Comparison of ENCODE assay signal across 23 cellular contexts in the genomic region with DNA sequence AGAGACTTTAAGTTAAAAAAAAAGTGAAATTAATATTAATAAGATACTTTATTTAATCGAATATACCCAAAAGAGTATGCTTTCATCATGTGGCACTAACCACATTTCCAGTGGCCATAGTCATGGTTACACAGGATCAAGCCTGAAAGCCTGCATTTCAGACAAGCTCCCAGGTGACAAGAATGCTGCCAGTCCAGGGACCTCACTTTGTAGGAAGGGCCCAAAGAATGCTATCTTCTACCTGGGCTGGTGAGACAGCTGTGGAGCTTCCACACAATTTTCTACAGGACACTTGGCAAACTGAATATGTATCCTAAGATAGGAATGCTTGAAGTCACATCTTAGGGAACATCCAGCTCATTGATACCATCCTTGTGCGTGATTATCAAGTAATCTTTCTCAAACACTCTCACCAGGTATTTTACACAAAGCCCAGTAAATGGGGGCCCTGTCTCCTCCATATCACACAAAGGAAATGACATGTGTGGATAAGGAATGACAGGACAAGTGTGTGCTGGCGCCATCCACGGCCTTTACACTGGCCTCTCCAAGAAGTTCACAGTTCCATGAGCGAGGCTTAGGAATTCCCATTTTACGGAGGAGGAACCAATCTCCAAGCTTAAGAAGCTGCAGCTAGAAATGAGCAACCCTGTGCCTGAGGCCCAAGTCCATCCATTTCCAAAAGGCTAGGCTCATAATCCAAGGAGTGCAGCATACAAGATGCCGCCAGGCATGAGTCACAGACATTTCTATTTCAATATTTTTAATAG.
A peak's percentile ranks its signal among the peaks of the same experiment; 100 is the strongest.
DNase-seq lines count a peak whose midpoint lies in the region; ATAC-seq, FAIRE-seq and TF ChIP-seq lines count a peak whose summit lies in the region.
"Had no signal": no experiment of that assay in that cellular context is flagged by ENCODE, and none has a peak within 500 bp of the region (broad histone marks: within the 10 kb centered on the region; RNA-seq: fewer than 3 reads in every experiment).

No MANE protein-coding gene starts in this region.

- H3K27me3 ChIP-seq in K562 (ENCODE audit: control insufficient read depth in 2 of 2, insufficient read depth in 2 of 2, low read length in 2 of 2) = no peaks in the 10 kb centered on the region
- no peaks in the 10 kb centered on the region for H3K27me3 ChIP-seq in vagina

- H3K9me1 ChIP-seq in K562 (ENCODE audit: control insufficient read depth, insufficient read depth, low read length) = no peaks in the 10 kb centered on the region

- no peak for TF ChIP-seq POLR2A in K562 (conservative IDR thresholded peaks at IDR 0.05)
- no peak for TF ChIP-seq POLR2A in vagina (IDR thresholded peaks at IDR 0.05)

- H3K4me1 ChIP-seq in K562 (replicated peaks in 1 of 2; ENCODE audit: control insufficient read depth in 2 of 2, insufficient read depth in 2 of 2, low read length in 2 of 2) (peaks cover 14 to 15% of the 10 kb centered on the region in 2 experiments), vagina (peaks cover 21% of the 10 kb centered on the region)
- H3K4me1 ChIP-seq: HAP-1 had no signal

- H2AFZ ChIP-seq in K562 (ENCODE audit: low read depth, low read length) = peak overlapping the region; percentile 45; the same call in 1 of the 2 replicates

- H3K36me3 Mint-ChIP-seq in activated CD4-positive, alpha-beta T cell treated with anti-CD3 and anti-CD28 coated beads, Interleukin-2, amount 10 ng/mL, durations not matched to agents 24 days and 14 days (ENCODE audit: low read depth) = peaks cover 52% of the 10 kb centered on the region
- H3K36me3 Mint-ChIP-seq in stimulated activated naive CD8-positive, alpha-beta T cell treated with anti-CD3 and anti-CD28 coated beads, Interleukin-15, Interleukin-2, amounts not matched to agents 100 ng/mL and 50 ng/mL, for 24 hours (ENCODE audit: low read depth) = peaks cover 20% of the 10 kb centered on the region

- H3K27ac Mint-ChIP-seq in activated CD4-positive, alpha-beta T cell treated with anti-CD3 and anti-CD28 coated beads, Interleukin-2, amount 10 ng/mL, durations not matched to agents 24 days and 14 days = peak overlapping the region; percentile 77
- peak overlapping the region; percentile 61 for H3K27ac Mint-ChIP-seq in stimulated activated naive CD8-positive, alpha-beta T cell treated with anti-CD3 and anti-CD28 coated beads, Interleukin-15, Interleukin-2, amounts not matched to agents 100 ng/mL and 50 ng/mL, for 24 hours
- H3K27ac Mint-ChIP-seq: CD4-positive, alpha-beta memory T cell had no signal

- TF ChIP-seq EP300 in K562 (IDR thresholded peaks at IDR 0.05; ENCODE audit: low read length) = no peak

- no peak for TF ChIP-seq CTCF in K562 (IDR thresholded peaks at IDR 0.05 in 2 of 3, conservative IDR thresholded peaks at IDR 0.05 in 1 of 3; ENCODE audit: insufficient read depth in 2 of 3, low read depth in 1 of 3, low read length in 3 of 3)
- TF ChIP-seq CTCF in vagina (IDR thresholded peaks at IDR 0.05) = no peak

- no peak for DNase-seq in activated CD4-positive, alpha-beta T cell treated with anti-CD3 and anti-CD28 coated beads, Interleukin-2, amount 10 ng/mL, durations not matched to agents 24 days and 14 days
- no peak for DNase-seq in activated CD4-positive, alpha-beta T cell treated with anti-CD3 and anti-CD28 coated beads, Interleukin-2, amount 50 U/mL, for 4 hours
- DNase-seq in stimulated activated naive CD8-positive, alpha-beta T cell treated with anti-CD3 and anti-CD28 coated beads, Interleukin-15, Interleukin-2, amounts not matched to agents 100 U/mL and 50 U/mL, for 24 hours = no peak
- DNase-seq in K562 (ENCODE audit: extremely low read depth in 1 of 4, low spot score in 3 of 4) = no peak
- peak; percentile 43 to 79 for DNase-seq in vagina (ENCODE audit: extremely low spot score in 2 of 2)
- DNase-seq: Calu3; CD4-positive, alpha-beta memory T cell; EL; Kasumi-1; NCI-H1092 treated with DMSO at 0.1 percent for 48 hours; NCI-H146; NCI-H2081; NCI-H2171 treated with DMSO at 0.1 percent for 48 hours; NCI-H446 treated with DMSO at 0.1 percent for 48 hours; NCI-H69 had no signal

- CTCF ChIA-PET in K562 (lab: Yijun Ruan, JAX; ENCODE audit: low intra/inter-chr PET ratio) = no interaction called here

- H3K36me3 ChIP-seq in K562 (ENCODE audit: control insufficient read depth, insufficient read depth, low read length) = no peaks in the 10 kb centered on the region
- H3K36me3 ChIP-seq in vagina = no peaks in the 10 kb centered on the region
- H3K36me3 ChIP-seq: HAP-1 had no signal

- no peak for ATAC-seq in stimulated activated naive CD8-positive, alpha-beta T cell treated with anti-CD3 and anti-CD28 coated beads, Interleukin-15, Interleukin-2, amounts not matched to agents 100 U/mL and 50 U/mL, for 24 hours
- ATAC-seq in K562 (no peak), GM18861 (IDR thresholded peaks at IDR 0.05; ENCODE audit: unreplicated experiment) (no peak), HG03095 (IDR thresholded peaks at IDR 0.05; ENCODE audit: unreplicated experiment) (no peak)
- ATAC-seq: GM12878, Panc1 had no signal

- H3K27ac ChIP-seq in K562 (ENCODE audit: extremely low read depth, low read depth, low read length) (no peak overlapping the region), vagina (no peak overlapping the region)

- no TSS peak for BruUV-seq in K562 (replicated peaks; lab: Mats Ljungman, UMichigan)

- H3K4me3 Mint-ChIP-seq in activated CD4-positive, alpha-beta T cell treated with anti-CD3 and anti-CD28 coated beads, Interleukin-2, amount 10 ng/mL, durations not matched to agents 24 days and 14 days = no peak overlapping the region
- no peak overlapping the region for H3K4me3 Mint-ChIP-seq in stimulated activated naive CD8-positive, alpha-beta T cell treated with anti-CD3 and anti-CD28 coated beads, Interleukin-15, Interleukin-2, amounts not matched to agents 100 ng/mL and 50 ng/mL, for 24 hours
- H3K4me3 Mint-ChIP-seq: CD4-positive, alpha-beta memory T cell had no signal

- in situ Hi-C loops in K562 (cut with MboI) = no loop called here

- POLR2A ChIA-PET in K562 (lab: Yijun Ruan, JAX) = interaction anchor here (0.8 to 0.9 kb wide), 2 partner anchors 12 to 34 kb away, joined by 3 to 4 read pairs; no protein-coding TSS in a partner anchor

- intact Hi-C loops in activated CD4-positive, alpha-beta T cell treated with anti-CD3 and anti-CD28 coated beads, Interleukin-2, amount 10 ng/mL, durations not matched to agents 24 days and 14 days (cut with micrococcal nuclease) = no loop called here
- intact Hi-C loops in K562 (cut with micrococcal nuclease) = no loop called here
- intact Hi-C loops in vagina (cut with DNase I) = no loop called here

- FAIRE-seq in K562 (lab: Jason Lieb, UNC) = no peak
- FAIRE-seq: A204.1, GM12878, GM19239 had no signal

- H4K20me1 ChIP-seq in K562 (replicated peaks; ENCODE audit: control insufficient read depth, insufficient read depth, low read length) = no peaks in the 10 kb centered on the region

- WGBS in K562 (ENCODE audit: insufficient coverage, low coverage, missing lambda C conversion rate) = 35% methylated on average over 7 of the region's 7 CpGs

- H3K9ac ChIP-seq in K562 (ENCODE audit: insufficient read depth in 1 of 2, low read depth in 2 of 2, low read length in 2 of 2) = no peak overlapping the region

- no peak for TF ChIP-seq RAD21 in K562 (CRISPR knock-in tag; conservative IDR thresholded peaks at IDR 0.05 in 1 of 2, IDR thresholded peaks at IDR 0.05 in 1 of 2)

- H3K4me2 ChIP-seq in K562 (ENCODE audit: insufficient read depth, low read length) = no peak overlapping the region

- peaks cover 69% of the 10 kb centered on the region for H3K4me1 Mint-ChIP-seq in activated CD4-positive, alpha-beta T cell treated with anti-CD3 and anti-CD28 coated beads, Interleukin-2, amount 10 ng/mL, durations not matched to agents 24 days and 14 days
- peaks cover 76% of the 10 kb centered on the region for H3K4me1 Mint-ChIP-seq in stimulated activated naive CD8-positive, alpha-beta T cell treated with anti-CD3 and anti-CD28 coated beads, Interleukin-15, Interleukin-2, amounts not matched to agents 100 ng/mL and 50 ng/mL, for 24 hours (ENCODE audit: low read depth)

- H3K9me3 ChIP-seq in K562 (replicated peaks; ENCODE audit: control insufficient read depth, insufficient read depth, low read depth, low read length) = no peaks in the 10 kb centered on the region
- no peaks in the 10 kb centered on the region for H3K9me3 ChIP-seq in vagina
- H3K9me3 ChIP-seq: HAP-1 had no signal

- no peak overlapping the region for H3K4me3 ChIP-seq in K562
- H3K4me3 ChIP-seq in vagina = no peak overlapping the region
- H3K4me3 ChIP-seq: GM12878, HAP-1 had no signal

- no peaks in the 10 kb centered on the region for H3K27me3 Mint-ChIP-seq in activated CD4-positive, alpha-beta T cell treated with anti-CD3 and anti-CD28 coated beads, Interleukin-2, amount 10 ng/mL, durations not matched to agents 24 days and 14 days
- no peaks in the 10 kb centered on the region for H3K27me3 Mint-ChIP-seq in stimulated activated naive CD8-positive, alpha-beta T cell treated with anti-CD3 and anti-CD28 coated beads, Interleukin-15, Interleukin-2, amounts not matched to agents 100 ng/mL and 50 ng/mL, for 24 hours
- H3K27me3 Mint-ChIP-seq: CD4-positive, alpha-beta memory T cell had no signal

- H3K79me2 ChIP-seq in K562 (ENCODE audit: control insufficient read depth, insufficient read depth, low read length) = no peaks in the 10 kb centered on the region

- peaks cover 10% of the 10 kb centered on the region for H3K9me3 Mint-ChIP-seq in activated CD4-positive, alpha-beta T cell treated with anti-CD3 and anti-CD28 coated beads, Interleukin-2, amount 10 ng/mL, durations not matched to agents 24 days and 14 days
- H3K9me3 Mint-ChIP-seq in stimulated activated naive CD8-positive, alpha-beta T cell treated with anti-CD3 and anti-CD28 coated beads, Interleukin-15, Interleukin-2, amounts not matched to agents 100 ng/mL and 50 ng/mL, for 24 hours = no peaks in the 10 kb centered on the region
- H3K9me3 Mint-ChIP-seq: CD4-positive, alpha-beta memory T cell had no signal

TF ChIP-seq in K562, 482 proteins besides CTCF, POLR2A, EP300 and RAD21:
- no peak for TF ChIP-seq ZNF707 (CRISPR knock-in tag; conservative IDR thresholded peaks at IDR 0.05)
- no peak for TF ChIP-seq ZNF583 (CRISPR knock-in tag; IDR thresholded peaks at IDR 0.05)
- no peak for TF ChIP-seq SMARCA5 (IDR thresholded peaks at IDR 0.05)
- no peak for TF ChIP-seq KAT8 (IDR thresholded peaks at IDR 0.05; ENCODE audit: low read depth)

Comparison
In these comparisons a context has a peak if more than half of its experiments do, and no peak if none do; other contexts are left out.
1. DNase-seq: peak in vagina (2 of 2); none in activated CD4-positive, alpha-beta T cell treated with anti-CD3 and anti-CD28 coated beads, Interleukin-2, amount 10 ng/mL, durations not matched to agents 24 days and 14 days (single experiment), activated CD4-positive, alpha-beta T cell treated with anti-CD3 and anti-CD28 coated beads, Interleukin-2, amount 50 U/mL, for 4 hours (0 of 2), stimulated activated naive CD8-positive, alpha-beta T cell treated with anti-CD3 and anti-CD28 coated beads, Interleukin-15, Interleukin-2, amounts not matched to agents 100 U/mL and 50 U/mL, for 24 hours (single experiment) and K562 (0 of 4).